In genomic region chrX:79511799-79512198, GRCh38 we compare ENCODE assay signal across 22 cellular contexts.
"Had no signal": no experiment of that assay in that cellular context is flagged by ENCODE, and none has a peak within 500 bp of the region (broad histone marks: within the 10 kb centered on the region; RNA-seq: fewer than 3 reads in every experiment).

No MANE protein-coding gene starts in this region.

- FAIRE-seq: endothelial cell of umbilical vein, frontal cortex, islet of Langerhans, keratinocyte had no signal

- DNase-seq: dermis blood vessel endothelial cell; dorsolateral prefrontal cortex; effector CD4-positive, alpha-beta T cell; effector memory CD4-positive, alpha-beta T cell; foreskin keratinocyte; heart left ventricle; hypothalamus; left cardiac atrium; left lung; left ventricle myocardium superior; lower lobe of right lung; mesenchymal stem cell; midbrain; naive thymus-derived CD4-positive, alpha-beta T cell had no signal

- H3K27me3 ChIP-seq: esophagus muscularis mucosa, foreskin keratinocyte, gastroesophageal sphincter, heart left ventricle, hepatocyte, left lung had no signal

- H3K36me3 ChIP-seq: esophagus muscularis mucosa, gastroesophageal sphincter, heart left ventricle, left lung, lower lobe of right lung had no signal

- H3K27ac ChIP-seq: coronary artery, dorsolateral prefrontal cortex, esophagus muscularis mucosa, foreskin keratinocyte, gastroesophageal sphincter, heart left ventricle, hepatocyte, left lung, lower lobe of right lung had no signal

- H3K4me1 ChIP-seq: esophagus muscularis mucosa, foreskin keratinocyte, gastroesophageal sphincter, heart left ventricle, left lung, lower lobe of right lung had no signal

- ATAC-seq: foreskin keratinocyte; gastroesophageal sphincter; heart left ventricle; left cardiac atrium; left lung; left ventricle myocardium superior; lower lobe of right lung; naive thymus-derived CD4-positive, alpha-beta T cell had no signal

- H3K4me2 ChIP-seq: hepatocyte had no signal

- H3K4me3 ChIP-seq: coronary artery, dorsolateral prefrontal cortex, esophagus muscularis mucosa, gastroesophageal sphincter, heart left ventricle, hepatocyte, left lung, lower lobe of right lung had no signal

- H3K9me3 ChIP-seq: esophagus muscularis mucosa, gastroesophageal sphincter, heart left ventricle, left lung, lower lobe of right lung had no signal

- H2AFZ ChIP-seq: hepatocyte had no signal
